Comparison of ENCODE assay signal across 8 cellular contexts in the genomic region with DNA sequence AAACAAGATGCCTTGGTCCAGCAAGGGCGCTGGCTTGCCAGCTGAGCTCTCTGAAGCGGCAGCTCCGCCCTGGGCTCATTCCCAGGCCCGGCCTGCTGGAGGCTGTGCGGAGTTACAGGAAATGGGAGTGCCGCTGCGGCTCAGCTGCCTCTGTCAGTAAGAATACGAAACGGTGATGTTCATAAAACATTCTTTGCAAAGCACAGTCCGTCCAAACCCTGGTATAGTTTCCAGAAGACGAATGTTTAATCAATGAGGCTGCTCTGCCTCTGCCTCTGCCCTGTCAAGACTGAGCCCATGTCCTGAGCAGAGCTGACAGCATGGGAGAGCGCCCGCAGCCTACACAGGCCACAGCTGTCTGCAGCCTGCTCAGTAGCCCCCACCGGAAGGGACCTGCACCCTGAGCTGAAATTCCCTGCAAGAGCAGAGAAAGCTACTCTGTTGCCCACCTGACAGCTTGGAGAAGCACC.
A peak's percentile ranks its signal among the peaks of the same experiment; 100 is the strongest.
DNase-seq lines count a peak whose midpoint lies in the region; ATAC-seq and TF ChIP-seq lines count a peak whose summit lies in the region.

No MANE protein-coding gene starts in this region.

- DNase-seq in NCI-H226 (peak; percentile 70), chondrocyte (ENCODE audit: low spot score) (no peak), left lung (peak; percentile 75 to 90), activated gamma-delta T cell (lab: John Stamatoyannopoulos, UW) (no peak)
- no peak for DNase-seq in stimulated activated naive CD8-positive, alpha-beta T cell treated with anti-CD3 and anti-CD28 coated beads, Interleukin-15, amount 100 ng/mL, for 72 hours
- no peak for DNase-seq in stimulated activated naive CD4-positive, alpha-beta T cell treated with Interleukin-2 at 50 U/mL for 16 hours (lab: John Stamatoyannopoulos, UW)

- peaks cover 1% of the 10 kb centered on the region for H3K36me3 Mint-ChIP-seq in chondrocyte (ENCODE audit: low read depth)

- H3K36me3 ChIP-seq in BLaER1 = no peaks in the 10 kb centered on the region
- H3K36me3 ChIP-seq in left lung = peaks cover 0 to 5% of the 10 kb centered on the region in 2 donors

- H3K4me3 ChIP-seq in BLaER1 (no peak overlapping the region), left lung (no peak overlapping the region)

- intact Hi-C loops in left lung (cut with DNase I) = no loop called here

- no peak overlapping the region for H3K27ac ChIP-seq in BLaER1
- H3K27ac ChIP-seq in left lung = peak overlapping the region; percentile 40 to 46

- no peaks in the 10 kb centered on the region for H3K9me3 Mint-ChIP-seq in chondrocyte (ENCODE audit: low read depth)
- no peaks in the 10 kb centered on the region for H3K9me3 Mint-ChIP-seq in stimulated activated naive CD8-positive, alpha-beta T cell treated with anti-CD3 and anti-CD28 coated beads, Interleukin-15, amount 100 ng/mL, for 72 hours

- peak overlapping the region; percentile 85 for H3K27ac Mint-ChIP-seq in chondrocyte (ENCODE audit: unreplicated experiment)
- H3K27ac Mint-ChIP-seq in stimulated activated naive CD8-positive, alpha-beta T cell treated with anti-CD3 and anti-CD28 coated beads, Interleukin-15, amount 100 ng/mL, for 72 hours = peak overlapping the region in 1 of 2 donors; percentile 60

- no peaks in the 10 kb centered on the region for H3K27me3 ChIP-seq in BLaER1
- peaks cover 0 to 35% of the 10 kb centered on the region in 2 donors for H3K27me3 ChIP-seq in left lung

- peak overlapping the region; percentile 35 for H3K4me3 Mint-ChIP-seq in chondrocyte (ENCODE audit: unreplicated experiment)
- H3K4me3 Mint-ChIP-seq in stimulated activated naive CD8-positive, alpha-beta T cell treated with anti-CD3 and anti-CD28 coated beads, Interleukin-15, amount 100 ng/mL, for 72 hours = peak overlapping the region; percentile 14 to 40

- H3K4me1 Mint-ChIP-seq in chondrocyte (ENCODE audit: low read depth) = peaks cover 24% of the 10 kb centered on the region
- H3K4me1 Mint-ChIP-seq in stimulated activated naive CD8-positive, alpha-beta T cell treated with anti-CD3 and anti-CD28 coated beads, Interleukin-15, amount 100 ng/mL, for 72 hours = peaks cover 34% of the 10 kb centered on the region

- H3K9me3 ChIP-seq in BLaER1 = no peaks in the 10 kb centered on the region; the same call in 1 of the 2 replicates
- no peaks in the 10 kb centered on the region for H3K9me3 ChIP-seq in left lung

- no peaks in the 10 kb centered on the region for H3K27me3 Mint-ChIP-seq in chondrocyte (ENCODE audit: low read depth)
- H3K27me3 Mint-ChIP-seq in stimulated activated naive CD8-positive, alpha-beta T cell treated with anti-CD3 and anti-CD28 coated beads, Interleukin-15, amount 100 ng/mL, for 72 hours = peaks cover 8% of the 10 kb centered on the region

- H4K20me1 ChIP-seq in BLaER1 = no peaks in the 10 kb centered on the region

- ATAC-seq in left lung (peak; percentile 83), HG03097 (IDR thresholded peaks at IDR 0.05; ENCODE audit: low FRiP score, unreplicated experiment) (no peak)
- peak; percentile 53 for ATAC-seq in stimulated activated naive CD8-positive, alpha-beta T cell treated with anti-CD3 and anti-CD28 coated beads, Interleukin-15, amount 100 ng/mL, for 72 hours

- no peak overlapping the region for H3K9ac ChIP-seq in BLaER1

- TF ChIP-seq CTCF in chondrocyte (IDR thresholded peaks at IDR 0.05) (peak; percentile 62), left lung (IDR thresholded peaks at IDR 0.05) (peak in 1 of 2 donors; percentile 20)

- peaks cover 16% of the 10 kb centered on the region for H3K4me1 ChIP-seq in BLaER1
- peaks cover 18 to 41% of the 10 kb centered on the region in 2 donors for H3K4me1 ChIP-seq in left lung

- peak overlapping the region; percentile 41 for H3K4me2 ChIP-seq in BLaER1

Comparison
In these comparisons a context has a peak if more than half of its experiments do, and no peak if none do; other contexts are left out.
1. DNase-seq: peak in NCI-H226 (single experiment) and left lung (2 of 2); none in chondrocyte (single experiment), stimulated activated naive CD8-positive, alpha-beta T cell treated with anti-CD3 and anti-CD28 coated beads, Interleukin-15, amount 100 ng/mL, for 72 hours (0 of 2), activated gamma-delta T cell (single experiment) and stimulated activated naive CD4-positive, alpha-beta T cell treated with Interleukin-2 at 50 U/mL for 16 hours (single experiment).